In genomic region chr11:29231586-29231985, GRCh38 we compare ENCODE assay signal across 5 cellular contexts.
"Had no signal": no experiment of that assay in that cellular context is flagged by ENCODE, and none has a peak within 500 bp of the region (broad histone marks: within the 10 kb centered on the region; RNA-seq: fewer than 3 reads in every experiment).

No MANE protein-coding gene starts in this region.

- H3K4me1 Mint-ChIP-seq: H9, IgD-negative memory B cell had no signal

- H3K4me3 Mint-ChIP-seq: H9, IgD-negative memory B cell had no signal

- H3K9ac ChIP-seq: KMS-11 had no signal

- H3K27ac ChIP-seq: KMS-11 had no signal

- H3K27ac Mint-ChIP-seq: H9, IgD-negative memory B cell had no signal

- H3K9me3 Mint-ChIP-seq: H9 had no signal

- H3K36me3 Mint-ChIP-seq: IgD-negative memory B cell had no signal

- H3K4me2 ChIP-seq: KMS-11 had no signal

- H3K27me3 Mint-ChIP-seq: IgD-negative memory B cell had no signal

- DNase-seq: H9, HCEC 1CT, KBM-7 had no signal
